In the genomic region with DNA sequence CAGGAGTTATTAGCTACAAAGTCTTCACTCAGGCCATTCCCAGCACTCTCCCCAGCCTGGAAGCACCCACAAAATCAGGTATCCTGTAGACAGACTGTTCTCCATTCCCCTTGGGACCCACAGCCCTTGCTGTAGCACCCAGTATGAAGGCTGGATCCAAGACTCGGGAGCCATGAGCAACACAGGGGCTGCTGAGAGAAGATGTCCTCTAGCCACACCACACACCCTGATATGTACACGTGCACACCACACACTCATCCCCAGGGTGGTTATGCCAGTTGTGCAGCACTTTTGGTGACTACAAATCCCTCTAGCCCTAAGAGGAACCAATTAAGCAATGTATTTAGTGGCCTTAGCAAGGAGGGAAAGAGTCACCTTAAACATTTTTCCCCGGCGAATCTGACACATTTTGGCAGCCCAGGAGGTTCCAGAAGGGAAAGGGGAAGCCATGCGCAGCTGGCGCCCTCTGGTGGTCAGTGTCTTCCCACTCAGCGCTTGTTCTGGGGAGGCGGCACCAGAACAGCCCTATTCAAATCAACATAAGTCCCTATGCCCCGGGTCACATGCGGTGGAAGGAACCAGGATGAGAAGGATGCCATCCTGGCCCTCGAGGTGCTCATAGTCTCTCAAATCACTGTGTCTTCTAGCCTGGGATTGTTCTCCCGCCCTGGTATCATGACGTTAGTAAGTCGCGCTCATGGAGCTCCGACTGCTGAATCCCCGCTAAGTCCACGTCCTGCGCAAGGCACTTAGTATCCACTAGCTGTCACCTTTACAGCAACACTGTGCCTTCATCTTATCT, we compare ENCODE assay signal across 8 cellular contexts.
DNase-seq lines count a peak whose midpoint lies in the region; ATAC-seq and TF ChIP-seq lines count a peak whose summit lies in the region.

No MANE protein-coding gene starts in this region.

- H3K4me3 Mint-ChIP-seq in nephron: peak overlapping the region; percentile 7 to 62 (median 42)
- peak overlapping the region; percentile 32 for H3K4me3 Mint-ChIP-seq in stimulated activated memory B cell treated with anti-CD40 and anti-IgM and Interleukin-4, amounts not matched to agents 10 μg/mL and 1 μg/mL and 100 μg/mL, for 72 hours

- H3K9me3 Mint-ChIP-seq in nephron: peaks cover 3% of the 10 kb centered on the region
- H3K9me3 Mint-ChIP-seq in stimulated activated memory B cell treated with anti-CD40 and anti-IgM and Interleukin-4, amounts not matched to agents 10 μg/mL and 1 μg/mL and 100 μg/mL, for 72 hours: no peaks in the 10 kb centered on the region

- H3K79me2 ChIP-seq in OCI-LY7 (ENCODE audit: insufficient read depth, low read depth, low read length): no peaks in the 10 kb centered on the region

- no peaks in the 10 kb centered on the region for H3K4me1 ChIP-seq in OCI-LY7 (ENCODE audit: insufficient read depth, low read length, poor library complexity, severe bottlenecking)

- H3K9me3 ChIP-seq in OCI-LY7 (ENCODE audit: low read length): no peaks in the 10 kb centered on the region

- BruUV-seq in OCI-LY7 (replicated peaks; lab: Mats Ljungman, UMichigan): no TSS peak

- H3K27ac Mint-ChIP-seq in nephron: peak overlapping the region in 1 of 3 experiments; percentile 13
- no peak overlapping the region for H3K27ac Mint-ChIP-seq in stimulated activated memory B cell treated with anti-CD40 and anti-IgM and Interleukin-4, amounts not matched to agents 10 μg/mL and 1 μg/mL and 100 μg/mL, for 72 hours

- POLR2A ChIA-PET in OCI-LY7 (lab: Charles Lee): interaction anchor here (0.8 kb wide), 1 partner anchor 14 kb away, joined by 3 read pairs; no protein-coding TSS in a partner anchor

- DNase-seq in AG09319 (ENCODE audit: extremely low read depth, low read depth) (peak; percentile 52), HT-29 (ENCODE audit: low spot score) (peak; percentile 88), OCI-LY7 (ENCODE audit: low spot score) (peak; percentile 75), fibroblast of gingiva (ENCODE audit: low read depth) (peak; percentile 70)
- DNase-seq in activated T-cell treated with anti-CD3 and anti-CD28 coated beads, Interleukin-2, amount 50 U/mL, for 1 hour: peak; percentile 74

- H3K27ac ChIP-seq in OCI-LY7 (ENCODE audit: low read depth, low read length, poor library complexity, severe bottlenecking): no peak overlapping the region

- intact Hi-C loops in OCI-LY7 (cut with micrococcal nuclease; ENCODE audit: unreplicated experiment): loop anchor here (1.0 kb wide), 2 partner anchors 23 to 241 kb away; no protein-coding TSS in a partner anchor

- H4K20me1 ChIP-seq in OCI-LY7 (ENCODE audit: insufficient read depth, low read length): no peaks in the 10 kb centered on the region

- no peaks in the 10 kb centered on the region for H3K36me3 Mint-ChIP-seq in nephron (ENCODE audit: low read depth)
- no peaks in the 10 kb centered on the region for H3K36me3 Mint-ChIP-seq in stimulated activated memory B cell treated with anti-CD40 and anti-IgM and Interleukin-4, amounts not matched to agents 10 μg/mL and 1 μg/mL and 100 μg/mL, for 72 hours

- no peaks in the 10 kb centered on the region for H3K36me3 ChIP-seq in OCI-LY7 (ENCODE audit: insufficient read depth, low read length)

- 0 out of 2 replicates have a peak overlapping the region, but pooled peaks have one; percentile 13 for H3K4me2 ChIP-seq in OCI-LY7 (ENCODE audit: low read length)

- H3K4me1 Mint-ChIP-seq in nephron: peaks cover 26% of the 10 kb centered on the region
- peaks cover 13% of the 10 kb centered on the region for H3K4me1 Mint-ChIP-seq in stimulated activated memory B cell treated with anti-CD40 and anti-IgM and Interleukin-4, amounts not matched to agents 10 μg/mL and 1 μg/mL and 100 μg/mL, for 72 hours

- CTCF ChIA-PET in OCI-LY7 (lab: Charles Lee; ENCODE audit: unreplicated experiment): no interaction called here

- no peaks in the 10 kb centered on the region for H3K9me2 ChIP-seq in OCI-LY7 (ENCODE audit: insufficient read depth, low read length)

- TF ChIP-seq CTCF in AG09319 (IDR thresholded peaks at IDR 0.05; ENCODE audit: low read depth, low read length) (peak; percentile 94), OCI-LY7 (conservative IDR thresholded peaks at IDR 0.05; ENCODE audit: low read length) (peak; percentile 93), nephron (IDR thresholded peaks at IDR 0.05; ENCODE audit: unreplicated experiment in 3 of 3) (peak; percentile 86 to 94 (median 89))

- H3K27me3 Mint-ChIP-seq in nephron (ENCODE audit: low read depth): peaks cover 18% of the 10 kb centered on the region
- peaks cover 32% of the 10 kb centered on the region for H3K27me3 Mint-ChIP-seq in stimulated activated memory B cell treated with anti-CD40 and anti-IgM and Interleukin-4, amounts not matched to agents 10 μg/mL and 1 μg/mL and 100 μg/mL, for 72 hours

- peak; percentile 60 for ATAC-seq in GM18861 (IDR thresholded peaks at IDR 0.05; ENCODE audit: unreplicated experiment)
- peak; percentile 83 for ATAC-seq in stimulated activated memory B cell treated with anti-CD40 and anti-IgM and Interleukin-4, amounts not matched to agents 10 μg/mL and 1 μg/mL and 100 μg/mL, for 72 hours

- H2AFZ ChIP-seq in OCI-LY7 (ENCODE audit: low read length): peak overlapping the region; percentile 50; the same call in 1 of the 2 replicates

- no peak overlapping the region for H3K4me3 ChIP-seq in OCI-LY7 (ENCODE audit: low read depth, low read length, poor library complexity, severe bottlenecking)
